Comparison of ENCODE assay signal across 1 cellular context in the genomic region with DNA sequence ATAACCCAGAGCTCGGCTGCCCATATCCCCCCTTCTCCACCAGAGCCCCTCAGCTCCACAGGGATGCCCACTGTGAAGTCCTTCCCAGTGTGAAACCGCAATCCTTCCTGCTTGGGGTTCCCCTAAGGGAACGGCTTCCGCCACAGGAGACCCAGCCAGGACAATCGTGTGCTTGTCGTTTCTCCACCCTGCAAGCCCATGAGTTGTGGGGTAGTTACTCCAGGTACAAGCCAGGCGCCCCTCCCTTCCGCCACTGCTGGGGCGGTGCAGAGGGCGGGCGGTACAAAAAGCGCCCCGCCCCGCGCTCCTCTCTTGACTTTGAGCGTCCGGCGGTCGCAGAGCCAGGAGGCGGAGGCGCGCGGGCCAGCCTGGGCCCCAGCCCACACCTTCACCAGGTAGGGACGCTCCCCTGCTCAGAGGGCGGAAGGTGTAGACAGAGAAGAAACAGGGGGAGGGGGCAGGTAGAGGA.
TF ChIP-seq lines count a peak whose summit lies in the region.

A gene with protein sequence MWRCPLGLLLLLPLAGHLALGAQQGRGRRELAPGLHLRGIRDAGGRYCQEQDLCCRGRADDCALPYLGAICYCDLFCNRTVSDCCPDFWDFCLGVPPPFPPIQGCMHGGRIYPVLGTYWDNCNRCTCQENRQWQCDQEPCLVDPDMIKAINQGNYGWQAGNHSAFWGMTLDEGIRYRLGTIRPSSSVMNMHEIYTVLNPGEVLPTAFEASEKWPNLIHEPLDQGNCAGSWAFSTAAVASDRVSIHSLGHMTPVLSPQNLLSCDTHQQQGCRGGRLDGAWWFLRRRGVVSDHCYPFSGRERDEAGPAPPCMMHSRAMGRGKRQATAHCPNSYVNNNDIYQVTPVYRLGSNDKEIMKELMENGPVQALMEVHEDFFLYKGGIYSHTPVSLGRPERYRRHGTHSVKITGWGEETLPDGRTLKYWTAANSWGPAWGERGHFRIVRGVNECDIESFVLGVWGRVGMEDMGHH (plus strand): TSS at position 315 of the 469 bp plus-strand sequence. CDS start 634 bp downstream, outside the sequence.

TF ChIP-seq in HepG2, 621 proteins besides CTCF, POLR2A, EP300 and RAD21 (continued from another document and continues in another):
- 0 out of 2 replicates have a peak, but pooled peaks have one; percentile 23 for TF ChIP-seq KDM5B (CRISPR knock-in tag; IDR thresholded peaks at IDR 0.05; ENCODE audit: borderline replicate concordance)
- peak; percentile 73 for TF ChIP-seq RBFOX2 (IDR thresholded peaks at IDR 0.05; ENCODE audit: low read depth, low read length)
- peak; percentile 55 for TF ChIP-seq RARA (CRISPR knock-in tag; IDR thresholded peaks at IDR 0.05)
- TF ChIP-seq NR1H2 (CRISPR knock-in tag; IDR thresholded peaks at IDR 0.05; ENCODE audit: borderline replicate concordance, low read depth), result no peak; the same call in 1 of the 2 replicates
- peak; percentile 34; the same call in 1 of the 2 replicates for TF ChIP-seq ZFX (CRISPR knock-in tag; IDR thresholded peaks at IDR 0.05; ENCODE audit: low read depth)
- 0 out of 2 replicates have a peak, but pooled peaks have one; percentile 15 for TF ChIP-seq GFI1 (CRISPR knock-in tag; IDR thresholded peaks at IDR 0.05; ENCODE audit: borderline replicate concordance)
- TF ChIP-seq, protein P1, sequence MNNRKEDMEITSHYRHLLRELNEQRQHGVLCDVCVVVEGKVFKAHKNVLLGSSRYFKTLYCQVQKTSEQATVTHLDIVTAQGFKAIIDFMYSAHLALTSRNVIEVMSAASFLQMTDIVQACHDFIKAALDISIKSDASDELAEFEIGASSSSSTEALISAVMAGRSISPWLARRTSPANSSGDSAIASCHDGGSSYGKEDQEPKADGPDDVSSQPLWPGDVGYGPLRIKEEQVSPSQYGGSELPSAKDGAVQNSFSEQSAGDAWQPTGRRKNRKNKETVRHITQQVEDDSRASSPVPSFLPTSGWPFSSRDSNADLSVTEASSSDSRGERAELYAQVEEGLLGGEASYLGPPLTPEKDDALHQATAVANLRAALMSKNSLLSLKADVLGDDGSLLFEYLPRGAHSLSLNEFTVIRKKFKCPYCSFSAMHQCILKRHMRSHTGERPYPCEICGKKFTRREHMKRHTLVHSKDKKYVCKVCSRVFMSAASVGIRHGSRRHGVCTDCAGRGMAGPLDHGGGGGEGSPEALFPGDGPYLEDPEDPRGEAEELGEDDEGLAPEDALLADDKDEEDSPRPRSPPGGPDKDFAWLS (CRISPR knock-in tag; IDR thresholded peaks at IDR 0.05; ENCODE audit: borderline replicate concordance), result no peak
- peak; percentile 43 for TF ChIP-seq GABPA (IDR thresholded peaks at IDR 0.05; ENCODE audit: low read depth, low read length)
- no peak; the same call in 1 of the 2 replicates for TF ChIP-seq GABPA (CRISPR knock-in tag; IDR thresholded peaks at IDR 0.05; ENCODE audit: low read depth)
- TF ChIP-seq MTA1 (CRISPR knock-in tag; IDR thresholded peaks at IDR 0.05; ENCODE audit: borderline replicate concordance), result 0 out of 2 replicates have a peak, but pooled peaks have one; percentile 3
- TF ChIP-seq, protein P2, sequence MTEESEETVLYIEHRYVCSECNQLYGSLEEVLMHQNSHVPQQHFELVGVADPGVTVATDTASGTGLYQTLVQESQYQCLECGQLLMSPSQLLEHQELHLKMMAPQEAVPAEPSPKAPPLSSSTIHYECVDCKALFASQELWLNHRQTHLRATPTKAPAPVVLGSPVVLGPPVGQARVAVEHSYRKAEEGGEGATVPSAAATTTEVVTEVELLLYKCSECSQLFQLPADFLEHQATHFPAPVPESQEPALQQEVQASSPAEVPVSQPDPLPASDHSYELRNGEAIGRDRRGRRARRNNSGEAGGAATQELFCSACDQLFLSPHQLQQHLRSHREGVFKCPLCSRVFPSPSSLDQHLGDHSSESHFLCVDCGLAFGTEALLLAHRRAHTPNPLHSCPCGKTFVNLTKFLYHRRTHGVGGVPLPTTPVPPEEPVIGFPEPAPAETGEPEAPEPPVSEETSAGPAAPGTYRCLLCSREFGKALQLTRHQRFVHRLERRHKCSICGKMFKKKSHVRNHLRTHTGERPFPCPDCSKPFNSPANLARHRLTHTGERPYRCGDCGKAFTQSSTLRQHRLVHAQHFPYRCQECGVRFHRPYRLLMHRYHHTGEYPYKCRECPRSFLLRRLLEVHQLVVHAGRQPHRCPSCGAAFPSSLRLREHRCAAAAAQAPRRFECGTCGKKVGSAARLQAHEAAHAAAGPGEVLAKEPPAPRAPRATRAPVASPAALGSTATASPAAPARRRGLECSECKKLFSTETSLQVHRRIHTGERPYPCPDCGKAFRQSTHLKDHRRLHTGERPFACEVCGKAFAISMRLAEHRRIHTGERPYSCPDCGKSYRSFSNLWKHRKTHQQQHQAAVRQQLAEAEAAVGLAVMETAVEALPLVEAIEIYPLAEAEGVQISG (CRISPR knock-in tag; IDR thresholded peaks at IDR 0.05), result no peak; the same call in 1 of the 2 replicates
- no peak for TF ChIP-seq SMYD3 (CRISPR knock-in tag; IDR thresholded peaks at IDR 0.05)
- no peak for TF ChIP-seq HMGA1 (CRISPR knock-in tag; conservative IDR thresholded peaks at IDR 0.05)
- TF ChIP-seq MXI1 (IDR thresholded peaks at IDR 0.05; ENCODE audit: borderline replicate concordance, low read depth, low read length), result no peak; the same call in 2 of the 3 replicates
- TF ChIP-seq, protein P3, sequence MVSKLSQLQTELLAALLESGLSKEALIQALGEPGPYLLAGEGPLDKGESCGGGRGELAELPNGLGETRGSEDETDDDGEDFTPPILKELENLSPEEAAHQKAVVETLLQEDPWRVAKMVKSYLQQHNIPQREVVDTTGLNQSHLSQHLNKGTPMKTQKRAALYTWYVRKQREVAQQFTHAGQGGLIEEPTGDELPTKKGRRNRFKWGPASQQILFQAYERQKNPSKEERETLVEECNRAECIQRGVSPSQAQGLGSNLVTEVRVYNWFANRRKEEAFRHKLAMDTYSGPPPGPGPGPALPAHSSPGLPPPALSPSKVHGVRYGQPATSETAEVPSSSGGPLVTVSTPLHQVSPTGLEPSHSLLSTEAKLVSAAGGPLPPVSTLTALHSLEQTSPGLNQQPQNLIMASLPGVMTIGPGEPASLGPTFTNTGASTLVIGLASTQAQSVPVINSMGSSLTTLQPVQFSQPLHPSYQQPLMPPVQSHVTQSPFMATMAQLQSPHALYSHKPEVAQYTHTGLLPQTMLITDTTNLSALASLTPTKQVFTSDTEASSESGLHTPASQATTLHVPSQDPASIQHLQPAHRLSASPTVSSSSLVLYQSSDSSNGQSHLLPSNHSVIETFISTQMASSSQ (IDR thresholded peaks at IDR 0.05; ENCODE audit: low read depth), result no peak
- TF ChIP-seq, protein P3 (CRISPR knock-in tag; IDR thresholded peaks at IDR 0.05; ENCODE audit: borderline replicate concordance), result 0 out of 2 replicates have a peak, but pooled peaks have one; percentile 10
- TF ChIP-seq, protein P4, sequence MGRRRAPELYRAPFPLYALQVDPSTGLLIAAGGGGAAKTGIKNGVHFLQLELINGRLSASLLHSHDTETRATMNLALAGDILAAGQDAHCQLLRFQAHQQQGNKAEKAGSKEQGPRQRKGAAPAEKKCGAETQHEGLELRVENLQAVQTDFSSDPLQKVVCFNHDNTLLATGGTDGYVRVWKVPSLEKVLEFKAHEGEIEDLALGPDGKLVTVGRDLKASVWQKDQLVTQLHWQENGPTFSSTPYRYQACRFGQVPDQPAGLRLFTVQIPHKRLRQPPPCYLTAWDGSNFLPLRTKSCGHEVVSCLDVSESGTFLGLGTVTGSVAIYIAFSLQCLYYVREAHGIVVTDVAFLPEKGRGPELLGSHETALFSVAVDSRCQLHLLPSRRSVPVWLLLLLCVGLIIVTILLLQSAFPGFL (CRISPR knock-in tag; IDR thresholded peaks at IDR 0.05), result no peak
- TF ChIP-seq NFE2 (CRISPR knock-in tag; IDR thresholded peaks at IDR 0.05), result no peak
- TF ChIP-seq, protein P5, sequence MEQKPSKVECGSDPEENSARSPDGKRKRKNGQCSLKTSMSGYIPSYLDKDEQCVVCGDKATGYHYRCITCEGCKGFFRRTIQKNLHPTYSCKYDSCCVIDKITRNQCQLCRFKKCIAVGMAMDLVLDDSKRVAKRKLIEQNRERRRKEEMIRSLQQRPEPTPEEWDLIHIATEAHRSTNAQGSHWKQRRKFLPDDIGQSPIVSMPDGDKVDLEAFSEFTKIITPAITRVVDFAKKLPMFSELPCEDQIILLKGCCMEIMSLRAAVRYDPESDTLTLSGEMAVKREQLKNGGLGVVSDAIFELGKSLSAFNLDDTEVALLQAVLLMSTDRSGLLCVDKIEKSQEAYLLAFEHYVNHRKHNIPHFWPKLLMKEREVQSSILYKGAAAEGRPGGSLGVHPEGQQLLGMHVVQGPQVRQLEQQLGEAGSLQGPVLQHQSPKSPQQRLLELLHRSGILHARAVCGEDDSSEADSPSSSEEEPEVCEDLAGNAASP (CRISPR knock-in tag; IDR thresholded peaks at IDR 0.05; ENCODE audit: borderline replicate concordance), result 0 out of 2 replicates have a peak, but pooled peaks have one; percentile 12
- TF ChIP-seq IRF2 (CRISPR knock-in tag; IDR thresholded peaks at IDR 0.05), result 0 out of 2 replicates have a peak, but pooled peaks have one; percentile 23
- TF ChIP-seq ELF4 (CRISPR knock-in tag; IDR thresholded peaks at IDR 0.05; ENCODE audit: borderline replicate concordance), result no peak
- TF ChIP-seq CBX1 (IDR thresholded peaks at IDR 0.05; ENCODE audit: low read depth), result no peak
- no peak for TF ChIP-seq MLLT10 (CRISPR knock-in tag; IDR thresholded peaks at IDR 0.05)
- TF ChIP-seq, protein P6, sequence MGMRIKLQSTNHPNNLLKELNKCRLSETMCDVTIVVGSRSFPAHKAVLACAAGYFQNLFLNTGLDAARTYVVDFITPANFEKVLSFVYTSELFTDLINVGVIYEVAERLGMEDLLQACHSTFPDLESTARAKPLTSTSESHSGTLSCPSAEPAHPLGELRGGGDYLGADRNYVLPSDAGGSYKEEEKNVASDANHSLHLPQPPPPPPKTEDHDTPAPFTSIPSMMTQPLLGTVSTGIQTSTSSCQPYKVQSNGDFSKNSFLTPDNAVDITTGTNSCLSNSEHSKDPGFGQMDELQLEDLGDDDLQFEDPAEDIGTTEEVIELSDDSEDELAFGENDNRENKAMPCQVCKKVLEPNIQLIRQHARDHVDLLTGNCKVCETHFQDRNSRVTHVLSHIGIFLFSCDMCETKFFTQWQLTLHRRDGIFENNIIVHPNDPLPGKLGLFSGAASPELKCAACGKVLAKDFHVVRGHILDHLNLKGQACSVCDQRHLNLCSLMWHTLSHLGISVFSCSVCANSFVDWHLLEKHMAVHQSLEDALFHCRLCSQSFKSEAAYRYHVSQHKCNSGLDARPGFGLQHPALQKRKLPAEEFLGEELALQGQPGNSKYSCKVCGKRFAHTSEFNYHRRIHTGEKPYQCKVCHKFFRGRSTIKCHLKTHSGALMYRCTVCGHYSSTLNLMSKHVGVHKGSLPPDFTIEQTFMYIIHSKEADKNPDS (CRISPR knock-in tag; IDR thresholded peaks at IDR 0.05), result no peak
- TF ChIP-seq, protein P7, sequence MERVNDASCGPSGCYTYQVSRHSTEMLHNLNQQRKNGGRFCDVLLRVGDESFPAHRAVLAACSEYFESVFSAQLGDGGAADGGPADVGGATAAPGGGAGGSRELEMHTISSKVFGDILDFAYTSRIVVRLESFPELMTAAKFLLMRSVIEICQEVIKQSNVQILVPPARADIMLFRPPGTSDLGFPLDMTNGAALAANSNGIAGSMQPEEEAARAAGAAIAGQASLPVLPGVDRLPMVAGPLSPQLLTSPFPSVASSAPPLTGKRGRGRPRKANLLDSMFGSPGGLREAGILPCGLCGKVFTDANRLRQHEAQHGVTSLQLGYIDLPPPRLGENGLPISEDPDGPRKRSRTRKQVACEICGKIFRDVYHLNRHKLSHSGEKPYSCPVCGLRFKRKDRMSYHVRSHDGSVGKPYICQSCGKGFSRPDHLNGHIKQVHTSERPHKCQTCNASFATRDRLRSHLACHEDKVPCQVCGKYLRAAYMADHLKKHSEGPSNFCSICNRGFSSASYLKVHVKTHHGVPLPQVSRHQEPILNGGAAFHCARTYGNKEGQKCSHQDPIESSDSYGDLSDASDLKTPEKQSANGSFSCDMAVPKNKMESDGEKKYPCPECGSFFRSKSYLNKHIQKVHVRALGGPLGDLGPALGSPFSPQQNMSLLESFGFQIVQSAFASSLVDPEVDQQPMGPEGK (CRISPR knock-in tag; IDR thresholded peaks at IDR 0.05), result peak; percentile 83
- TF ChIP-seq NONO (IDR thresholded peaks at IDR 0.05), result no peak
- peak; percentile 17; the same call in 1 of the 2 replicates for TF ChIP-seq NONO (CRISPR knock-in tag; conservative IDR thresholded peaks at IDR 0.05)
- peak; percentile 65 for TF ChIP-seq XRCC5 (optimal IDR thresholded peaks at IDR 0.05; ENCODE audit: low read length)
- peak; percentile 46; the same call in 1 of the 2 replicates for TF ChIP-seq ELF1 (CRISPR knock-in tag; IDR thresholded peaks at IDR 0.05)
- no peak for TF ChIP-seq MAFK (conservative IDR thresholded peaks at IDR 0.05 in 1 of 2, IDR thresholded peaks at IDR 0.05 in 1 of 2; ENCODE audit: low read length in 2 of 2)
- TF ChIP-seq GZF1 (CRISPR knock-in tag; IDR thresholded peaks at IDR 0.05), result 0 out of 2 replicates have a peak, but pooled peaks have one; percentile 21
- TF ChIP-seq, protein P8, sequence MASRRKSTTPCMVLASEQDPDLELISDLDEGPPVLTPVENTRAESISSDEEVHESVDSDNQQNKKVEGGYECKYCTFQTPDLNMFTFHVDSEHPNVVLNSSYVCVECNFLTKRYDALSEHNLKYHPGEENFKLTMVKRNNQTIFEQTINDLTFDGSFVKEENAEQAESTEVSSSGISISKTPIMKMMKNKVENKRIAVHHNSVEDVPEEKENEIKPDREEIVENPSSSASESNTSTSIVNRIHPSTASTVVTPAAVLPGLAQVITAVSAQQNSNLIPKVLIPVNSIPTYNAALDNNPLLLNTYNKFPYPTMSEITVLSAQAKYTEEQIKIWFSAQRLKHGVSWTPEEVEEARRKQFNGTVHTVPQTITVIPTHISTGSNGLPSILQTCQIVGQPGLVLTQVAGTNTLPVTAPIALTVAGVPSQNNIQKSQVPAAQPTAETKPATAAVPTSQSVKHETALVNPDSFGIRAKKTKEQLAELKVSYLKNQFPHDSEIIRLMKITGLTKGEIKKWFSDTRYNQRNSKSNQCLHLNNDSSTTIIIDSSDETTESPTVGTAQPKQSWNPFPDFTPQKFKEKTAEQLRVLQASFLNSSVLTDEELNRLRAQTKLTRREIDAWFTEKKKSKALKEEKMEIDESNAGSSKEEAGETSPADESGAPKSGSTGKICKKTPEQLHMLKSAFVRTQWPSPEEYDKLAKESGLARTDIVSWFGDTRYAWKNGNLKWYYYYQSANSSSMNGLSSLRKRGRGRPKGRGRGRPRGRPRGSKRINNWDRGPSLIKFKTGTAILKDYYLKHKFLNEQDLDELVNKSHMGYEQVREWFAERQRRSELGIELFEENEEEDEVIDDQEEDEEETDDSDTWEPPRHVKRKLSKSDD (CRISPR knock-in tag; IDR thresholded peaks at IDR 0.05; ENCODE audit: low read depth), result no peak
- TF ChIP-seq BORCS8-MEF2B (CRISPR knock-in tag; IDR thresholded peaks at IDR 0.05), result 0 out of 2 replicates have a peak, but pooled peaks have one; percentile 15
- TF ChIP-seq ZFY (CRISPR knock-in tag; IDR thresholded peaks at IDR 0.05), result 0 out of 2 replicates have a peak, but pooled peaks have one; percentile 45
- peak; percentile 44; the same call in 1 of the 2 replicates for TF ChIP-seq ZSCAN25 (CRISPR knock-in tag; IDR thresholded peaks at IDR 0.05)
